In genomic region chr4:3672465-3672831, GRCh38 we compare ENCODE assay signal across 2 cellular contexts.
TF ChIP-seq lines count a peak whose summit lies in the region.

No MANE protein-coding gene starts in this region.

TF ChIP-seq in A549, 52 proteins besides CTCF, POLR2A, EP300 and RAD21 (continued from another document):
- TF ChIP-seq HMGXB4 (CRISPR knock-in tag; IDR thresholded peaks at IDR 0.05; ENCODE audit: borderline replicate concordance) (no peak), FOXS1 (CRISPR knock-in tag; IDR thresholded peaks at IDR 0.05) (no peak), CBX2 (IDR thresholded peaks at IDR 0.05; ENCODE audit: borderline replicate concordance, low read depth) (no peak), PBX3 (IDR thresholded peaks at IDR 0.05) (no peak), ZFP36 (IDR thresholded peaks at IDR 0.05; ENCODE audit: borderline replicate concordance, partially characterized antibody) (no peak), NFE2L2 (conservative IDR thresholded peaks at IDR 0.05; ENCODE audit: low read length) (no peak), RNF2 (IDR thresholded peaks at IDR 0.05; ENCODE audit: borderline replicate concordance, low read depth) (no peak), CEBPB (IDR thresholded peaks at IDR 0.05) (no peak), RARB (CRISPR knock-in tag; IDR thresholded peaks at IDR 0.05) (no peak), ZC3H11A (IDR thresholded peaks at IDR 0.05) (no peak), TFCP2L1 (CRISPR knock-in tag; IDR thresholded peaks at IDR 0.05) (no peak), MYC (IDR thresholded peaks at IDR 0.05; ENCODE audit: borderline replicate concordance, low read length) (no peak)

TF ChIP-seq in SK-N-SH, 30 proteins besides CTCF, POLR2A, EP300 and RAD21 (continued from another document):
- TF ChIP-seq ELF1 (IDR thresholded peaks at IDR 0.05) (no peak), RXRA (IDR thresholded peaks at IDR 0.05; ENCODE audit: borderline replicate concordance, low read depth) (no peak), NFIC (IDR thresholded peaks at IDR 0.05; ENCODE audit: borderline replicate concordance) (no peak), USF1 (IDR thresholded peaks at IDR 0.05; ENCODE audit: borderline replicate concordance, low read depth) (no peak), FOSL2 (IDR thresholded peaks at IDR 0.05; ENCODE audit: borderline replicate concordance, low read depth) (no peak), POLR2AphosphoS5 (IDR thresholded peaks at IDR 0.05; ENCODE audit: low read depth, low read length) (no peak), EZH2phosphoT487 (IDR thresholded peaks at IDR 0.05; ENCODE audit: borderline replicate concordance, low read depth) (no peak), GABPA (IDR thresholded peaks at IDR 0.05; ENCODE audit: low read depth) (no peak)
